1 cellular context compared by ENCODE assay signal in genomic region chr17:57309479-57309878, GRCh38.
TF ChIP-seq lines count a peak whose summit lies in the region.

No MANE protein-coding gene starts in this region.

TF ChIP-seq in WTC11, 78 proteins besides CTCF, POLR2A, EP300 and RAD21 (continued from another document):
- TF ChIP-seq, protein P1, sequence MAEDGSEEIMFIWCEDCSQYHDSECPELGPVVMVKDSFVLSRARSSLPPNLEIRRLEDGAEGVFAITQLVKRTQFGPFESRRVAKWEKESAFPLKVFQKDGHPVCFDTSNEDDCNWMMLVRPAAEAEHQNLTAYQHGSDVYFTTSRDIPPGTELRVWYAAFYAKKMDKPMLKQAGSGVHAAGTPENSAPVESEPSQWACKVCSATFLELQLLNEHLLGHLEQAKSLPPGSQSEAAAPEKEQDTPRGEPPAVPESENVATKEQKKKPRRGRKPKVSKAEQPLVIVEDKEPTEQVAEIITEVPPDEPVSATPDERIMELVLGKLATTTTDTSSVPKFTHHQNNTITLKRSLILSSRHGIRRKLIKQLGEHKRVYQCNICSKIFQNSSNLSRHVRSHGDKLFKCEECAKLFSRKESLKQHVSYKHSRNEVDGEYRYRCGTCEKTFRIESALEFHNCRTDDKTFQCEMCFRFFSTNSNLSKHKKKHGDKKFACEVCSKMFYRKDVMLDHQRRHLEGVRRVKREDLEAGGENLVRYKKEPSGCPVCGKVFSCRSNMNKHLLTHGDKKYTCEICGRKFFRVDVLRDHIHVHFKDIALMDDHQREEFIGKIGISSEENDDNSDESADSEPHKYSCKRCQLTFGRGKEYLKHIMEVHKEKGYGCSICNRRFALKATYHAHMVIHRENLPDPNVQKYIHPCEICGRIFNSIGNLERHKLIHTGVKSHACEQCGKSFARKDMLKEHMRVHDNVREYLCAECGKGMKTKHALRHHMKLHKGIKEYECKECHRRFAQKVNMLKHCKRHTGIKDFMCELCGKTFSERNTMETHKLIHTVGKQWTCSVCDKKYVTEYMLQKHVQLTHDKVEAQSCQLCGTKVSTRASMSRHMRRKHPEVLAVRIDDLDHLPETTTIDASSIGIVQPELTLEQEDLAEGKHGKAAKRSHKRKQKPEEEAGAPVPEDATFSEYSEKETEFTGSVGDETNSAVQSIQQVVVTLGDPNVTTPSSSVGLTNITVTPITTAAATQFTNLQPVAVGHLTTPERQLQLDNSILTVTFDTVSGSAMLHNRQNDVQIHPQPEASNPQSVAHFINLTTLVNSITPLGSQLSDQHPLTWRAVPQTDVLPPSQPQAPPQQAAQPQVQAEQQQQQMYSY (CRISPR knock-in tag; IDR thresholded peaks at IDR 0.05), result no peak
- TF ChIP-seq NFE2L1 (CRISPR knock-in tag; IDR thresholded peaks at IDR 0.05), result no peak
